In the genomic region with DNA sequence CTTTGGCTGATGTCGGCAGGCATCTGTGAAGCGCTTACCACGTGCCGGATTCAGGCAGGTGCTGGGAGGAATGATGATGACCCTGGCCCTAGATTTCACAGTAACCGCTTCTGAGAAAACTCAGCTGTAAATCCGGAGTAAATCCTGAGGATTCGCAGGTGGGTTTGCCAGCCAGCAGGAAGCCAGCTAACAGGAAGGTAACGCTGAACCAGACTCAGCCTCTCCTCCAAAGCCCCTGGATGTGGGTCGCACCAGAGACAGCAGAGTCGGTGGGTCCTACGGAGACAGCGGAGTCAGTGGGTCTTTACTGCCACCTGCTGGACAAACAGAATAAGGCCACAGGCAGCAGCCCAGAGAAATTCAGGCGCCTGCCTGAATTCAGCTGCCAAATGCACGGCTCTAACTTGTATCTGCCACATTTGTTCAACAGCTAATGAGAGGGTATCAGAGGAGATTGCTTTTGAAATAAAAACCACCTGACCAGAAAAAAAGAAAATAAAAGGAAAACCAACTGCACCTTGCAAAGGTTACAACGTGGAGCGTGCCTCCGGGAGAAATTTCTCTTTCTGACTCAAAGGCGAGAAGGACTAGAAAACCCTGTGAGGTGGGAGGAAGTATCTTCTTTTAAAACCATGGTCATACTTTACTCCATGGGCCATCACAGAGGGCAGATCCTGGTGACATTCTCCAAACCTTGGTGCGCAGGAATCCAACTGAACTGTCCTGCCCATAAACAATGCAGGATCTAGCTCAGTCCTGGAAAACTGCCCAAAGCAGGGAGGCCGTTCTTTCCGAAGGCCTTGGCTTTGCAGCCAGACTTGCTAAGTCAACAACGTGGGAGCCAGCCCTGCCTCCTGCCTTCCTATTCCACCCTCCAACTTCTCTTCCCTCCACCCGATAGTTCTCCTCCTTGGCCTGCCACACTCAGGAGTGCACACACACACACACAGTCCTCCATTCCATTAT, we compare ENCODE assay signal across 9 cellular contexts. TPM values are rescaled to one million over a fixed set of nuclear protein-coding genes. Genes with fewer than 3 reads are reported as not detected.
DNase-seq lines count a peak whose midpoint lies in the region; ATAC-seq, FAIRE-seq and TF ChIP-seq lines count a peak whose summit lies in the region.
"Had no signal": no experiment of that assay in that cellular context is flagged by ENCODE, and none has a peak within 500 bp of the region (broad histone marks: within the 10 kb centered on the region; RNA-seq: fewer than 3 reads in every experiment).

No MANE protein-coding gene starts in this region.

- no peaks in the 10 kb centered on the region for H3K36me3 ChIP-seq in SK-N-SH (replicated peaks in 1 of 2; ENCODE audit: control insufficient read depth in 1 of 2, insufficient read depth in 2 of 2, low read length in 1 of 2)
- no peaks in the 10 kb centered on the region for H3K36me3 ChIP-seq in pancreas
- no peaks in the 10 kb centered on the region for H3K36me3 ChIP-seq in tibial artery

- H3K27ac ChIP-seq in SK-N-SH (ENCODE audit: low read depth in 2 of 2, low read length in 1 of 2) (peak overlapping the region; percentile 28 to 53; a peak in 3 of 4 replicates), pancreas (peak overlapping the region; percentile 1 to 77 (median 50)), tibial artery (peak overlapping the region; percentile 76 to 80)
- H3K27ac ChIP-seq: epithelial cell of prostate had no signal

- peak; percentile 80 for DNase-seq in EH (ENCODE audit: low read depth)
- peak; percentile 50 for DNase-seq in MV-4-11 (lab: John Stamatoyannopoulos, UW)
- DNase-seq in SK-N-SH: peak; percentile 85
- peak; percentile 51 for DNase-seq in activated naive CD8-positive, alpha-beta T cell treated with anti-CD3 and anti-CD28 coated beads for 36 hours
- DNase-seq in Right ventricle myocardium superior: peak; percentile 73
- peak; percentile 78 to 93 (median 86) for DNase-seq in pancreas
- peak; percentile 64 to 89 for DNase-seq in tibial artery

- H3K27me3 Mint-ChIP-seq in activated naive CD8-positive, alpha-beta T cell treated with anti-CD3 and anti-CD28 coated beads for 36 hours: peaks cover 5% of the 10 kb centered on the region

- peak; percentile 95 for ATAC-seq in Right ventricle myocardium superior (ENCODE audit: poor library complexity)
- peak; percentile 90 to 96 (median 92) for ATAC-seq in pancreas
- ATAC-seq in HG03354 (IDR thresholded peaks at IDR 0.05; ENCODE audit: poor library complexity, severe bottlenecking, unreplicated experiment): no peak

- no peaks in the 10 kb centered on the region for H3K79me2 ChIP-seq in SK-N-SH (ENCODE audit: insufficient read depth)

- H3K9me3 ChIP-seq in SK-N-SH (no peaks in the 10 kb centered on the region), pancreas (no peaks in the 10 kb centered on the region), tibial artery (no peaks in the 10 kb centered on the region)

- TF ChIP-seq CTCF in SK-N-SH (IDR thresholded peaks at IDR 0.05): peak; percentile 97
- peak; percentile 95 to 98 (median 96) for TF ChIP-seq CTCF in pancreas (IDR thresholded peaks at IDR 0.05)
- peak; percentile 98 to 99 for TF ChIP-seq CTCF in tibial artery (IDR thresholded peaks at IDR 0.05)

- intact Hi-C loops in Right ventricle myocardium superior (cut with DNase I) (loop anchor here (1.0 to 5.0 kb wide), 3 partner anchors 145 to 405 kb away; no protein-coding TSS in a partner anchor), pancreas (cut with DNase I) (loop anchor here in 2 of 3 donors (5.0 to 10.0 kb wide), 2 partner anchors 285 to 408 kb away; no protein-coding TSS in a partner anchor), tibial artery (cut with DNase I; ENCODE audit: low total_unique reads) (loop anchor here (5.0 to 10.0 kb wide), 2 partner anchors 285 to 408 kb away; no protein-coding TSS in a partner anchor)

- H3F3A ChIP-seq in SK-N-SH (replicated peaks; ENCODE audit: insufficient read depth): no peaks in the 10 kb centered on the region

- no peaks in the 10 kb centered on the region for H4K20me1 ChIP-seq in SK-N-SH (ENCODE audit: insufficient read depth)

- POLR2A ChIA-PET in SK-N-SH (lab: Yijun Ruan, JAX): no interaction called here

- CTCF ChIA-PET in SK-N-SH (lab: Yijun Ruan, JAX): interaction anchor here (0.6 to 11.6 kb wide), 67 partner anchors 9 to 960 kb away, joined by 3 to 338 read pairs (median 4); partner anchors contain the start of gene COPRS

- FAIRE-seq in pancreas (lab: Jason Lieb, UNC): no peak

- peak overlapping the region; percentile 1; the same call in 1 of the 2 replicates for H3K9ac ChIP-seq in SK-N-SH

- peak overlapping the region; percentile 61; the same call in 1 of the 2 replicates for H2AFZ ChIP-seq in SK-N-SH (ENCODE audit: low read depth)

- H3K4me3 Mint-ChIP-seq in activated naive CD8-positive, alpha-beta T cell treated with anti-CD3 and anti-CD28 coated beads for 36 hours: no peak overlapping the region

- H3K27ac Mint-ChIP-seq in activated naive CD8-positive, alpha-beta T cell treated with anti-CD3 and anti-CD28 coated beads for 36 hours: no peak overlapping the region

- WGBS in SK-N-SH (ENCODE audit: low lambda C conversion rate): 28% methylated on average over 22 of the region's 23 CpGs
- WGBS in pancreas, 2 donors: 6% methylated on average over 23 of the region's 23 CpGs

- H3K4me1 ChIP-seq in SK-N-SH (ENCODE audit: control insufficient read depth in 1 of 2, insufficient read depth in 2 of 2, low read depth in 1 of 2, low read length in 1 of 2): peaks cover 4 to 11% of the 10 kb centered on the region in 2 experiments; a peak in 2 of 4 replicates
- H3K4me1 ChIP-seq in pancreas: peaks cover 4 to 11% (median 11%) of the 10 kb centered on the region in 3 donors
- peaks cover 0 to 64% (median 28%) of the 10 kb centered on the region in 4 donors for H3K4me1 ChIP-seq in tibial artery

- no peaks in the 10 kb centered on the region for H3K27me3 ChIP-seq in SK-N-SH (ENCODE audit: insufficient read depth)
- no peaks in the 10 kb centered on the region for H3K27me3 ChIP-seq in pancreas
- no peaks in the 10 kb centered on the region for H3K27me3 ChIP-seq in tibial artery

- H3K36me3 Mint-ChIP-seq in activated naive CD8-positive, alpha-beta T cell treated with anti-CD3 and anti-CD28 coated beads for 36 hours: no peaks in the 10 kb centered on the region

- no peaks in the 10 kb centered on the region for H3K9me2 ChIP-seq in SK-N-SH

- H3K4me1 Mint-ChIP-seq in activated naive CD8-positive, alpha-beta T cell treated with anti-CD3 and anti-CD28 coated beads for 36 hours: no peaks in the 10 kb centered on the region

- peak; percentile 98 for TF ChIP-seq RAD21 in SK-N-SH (IDR thresholded peaks at IDR 0.05; ENCODE audit: low read length)

- no peak for TF ChIP-seq EP300 in SK-N-SH (IDR thresholded peaks at IDR 0.05; ENCODE audit: borderline replicate concordance in 1 of 2, low read depth in 1 of 2, low read length in 1 of 2)

- H3K4me3 ChIP-seq in SK-N-SH (ENCODE audit: low read depth in 2 of 2, low read length in 1 of 2): no peak overlapping the region; a peak in 1 of 4 replicates
- peak overlapping the region in 3 of 4 donors; percentile 10 to 28 (median 25) for H3K4me3 ChIP-seq in pancreas
- H3K4me3 ChIP-seq in tibial artery: peak overlapping the region; percentile 23 to 40

- no peaks in the 10 kb centered on the region for H3K9me3 Mint-ChIP-seq in activated naive CD8-positive, alpha-beta T cell treated with anti-CD3 and anti-CD28 coated beads for 36 hours

- H3K4me2 ChIP-seq in SK-N-SH: peak overlapping the region; percentile 58

TF ChIP-seq in SK-N-SH, 30 proteins besides CTCF, POLR2A, EP300 and RAD21 (continues in another document):
- TF ChIP-seq MXI1 (IDR thresholded peaks at IDR 0.05; ENCODE audit: low read depth, low read length) (peak; percentile 23; the same call in 1 of the 2 replicates), SMC3 (IDR thresholded peaks at IDR 0.05; ENCODE audit: low read depth, low read length) (peak; percentile 98), RCOR1 (IDR thresholded peaks at IDR 0.05; ENCODE audit: low read length) (0 out of 2 replicates have a peak, but pooled peaks have one; percentile 49), YY1 (IDR thresholded peaks at IDR 0.05; ENCODE audit: low read depth) (no peak), MEF2A (IDR thresholded peaks at IDR 0.05; ENCODE audit: borderline replicate concordance, low read depth) (no peak), TEAD4 (IDR thresholded peaks at IDR 0.05; ENCODE audit: borderline replicate concordance, insufficient read depth) (no peak), CHD2 (IDR thresholded peaks at IDR 0.05; ENCODE audit: low read length, partially characterized antibody) (peak; percentile 28), EZH2phosphoT487 (IDR thresholded peaks at IDR 0.05; ENCODE audit: borderline replicate concordance, low read depth) (no peak), POLR2AphosphoS5 (IDR thresholded peaks at IDR 0.05; ENCODE audit: low read depth, low read length) (no peak), NFIC (IDR thresholded peaks at IDR 0.05; ENCODE audit: borderline replicate concordance) (peak; percentile 39; the same call in 1 of the 2 replicates), IRF3 (IDR thresholded peaks at IDR 0.05; ENCODE audit: low read depth, low read length) (no peak), RFX5 (IDR thresholded peaks at IDR 0.05; ENCODE audit: low read length) (no peak)

RNA-seq across cellular contexts. Expression of gene COPRS, which starts 16.3 kb away (rescaled TPM):
- polyA plus RNA-seq in SK-N-SH (2012; rRNA removed) (76.4 and 88.8 TPM in 2 replicates), pancreas (10 to 100 TPM; 29.5 to 43.7 TPM)
- polyA plus RNA-seq in SK-N-SH (2012; cell fraction: cytosol; rRNA removed): 97.2 and 102 TPM in 2 replicates
- 35.3 and 46.1 TPM in 2 replicates for polyA plus RNA-seq in SK-N-SH (2012; cell fraction: nucleus; rRNA removed)
- total RNA-seq in activated naive CD8-positive, alpha-beta T cell treated with anti-CD3 and anti-CD28 coated beads for 36 hours: 10 to 100 TPM; 68.3 to 69.8 TPM
- total RNA-seq in Right ventricle myocardium superior (56.0 TPM), pancreas (10 to 100 TPM; 14.9 to 24.0 (median 17.8) TPM)

RNA-seq across cellular contexts. Expression of gene UTP6, which starts 58.8 kb away (rescaled TPM):
- 13.3 and 19.8 TPM in 2 replicates for polyA plus RNA-seq in SK-N-SH (2012; rRNA removed)
- 17.3 and 26.8 TPM in 2 replicates for polyA plus RNA-seq in SK-N-SH (2012; cell fraction: cytosol; rRNA removed)
- 25.5 and 51.0 TPM in 2 replicates for polyA plus RNA-seq in SK-N-SH (2012; cell fraction: nucleus; rRNA removed)
- total RNA-seq in activated naive CD8-positive, alpha-beta T cell treated with anti-CD3 and anti-CD28 coated beads for 36 hours: 100 to 1,000 TPM; 167 to 171 TPM
- total RNA-seq in Right ventricle myocardium superior: 30.0 TPM
- total RNA-seq in pancreas: 10 to 100 TPM; 17.5 to 32.2 (median 19.4) TPM
- polyA plus RNA-seq in pancreas: 10 to 100 TPM; 38.4 to 79.1 TPM

Comparison
In these comparisons a context has a peak if more than half of its experiments do, and no peak if none do; other contexts are left out.
1. H3K4me3 ChIP-seq: peak in pancreas (3 of 4) and tibial artery (2 of 2); none in SK-N-SH (0 of 2).
2. Peak in every context shown above with its lines, with median percentiles within 50 percentile points of each other: DNase-seq, H3K27ac ChIP-seq and CTCF ChIP-seq.